22 cellular contexts compared by ENCODE assay signal in the genomic region with DNA sequence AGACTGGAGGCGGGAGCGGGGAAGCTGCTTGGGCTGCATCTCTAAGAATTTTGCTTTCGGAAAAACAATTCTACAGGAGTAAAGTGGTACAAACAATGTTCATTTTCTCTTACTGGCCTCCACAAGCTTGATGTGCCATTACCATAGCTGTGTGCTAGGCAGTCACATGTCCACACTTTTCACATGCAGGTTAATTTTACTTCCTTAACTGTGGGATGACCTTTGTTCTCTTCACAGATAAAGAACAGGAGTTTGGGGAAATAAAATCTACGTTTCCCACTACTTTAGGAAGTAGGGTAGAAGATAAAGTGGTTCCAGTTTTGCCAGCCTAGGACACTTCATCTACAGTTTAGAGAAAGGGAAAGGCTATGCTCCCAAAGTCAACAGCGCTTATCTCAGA.
DNase-seq lines count a peak whose midpoint lies in the region; ATAC-seq, FAIRE-seq and TF ChIP-seq lines count a peak whose summit lies in the region.
"Had no signal": no experiment of that assay in that cellular context is flagged by ENCODE, and none has a peak within 500 bp of the region (broad histone marks: within the 10 kb centered on the region; RNA-seq: fewer than 3 reads in every experiment).

No MANE protein-coding gene starts in this region.

- H3K36me3 ChIP-seq in hepatocyte (replicated peaks; ENCODE audit: insufficient read depth, low read depth) (no peaks in the 10 kb centered on the region), mucosa of descending colon (ENCODE audit: low read depth) (no peaks in the 10 kb centered on the region), small intestine (ENCODE audit: control insufficient read depth in 2 of 2, insufficient read depth in 2 of 2, low read length in 2 of 2) (no peaks in the 10 kb centered on the region)

- H4K20me1 ChIP-seq in hepatocyte (ENCODE audit: insufficient read depth, poor library complexity, severe bottlenecking): no peaks in the 10 kb centered on the region
- H4K20me1 ChIP-seq: BLaER1 treated with 17β-estradiol and CSF1 and Interleukin-3, amounts not matched to agents 10 nM and 100 nM had no signal

- H2AFZ ChIP-seq in hepatocyte: no peak overlapping the region

- H3K27ac ChIP-seq in hepatocyte (no peak overlapping the region), small intestine (ENCODE audit: low read depth in 1 of 2, low read length in 1 of 2) (no peak overlapping the region)
- H3K27ac ChIP-seq: 22Rv1; A549; BLaER1 treated with 17β-estradiol and CSF1 and Interleukin-3, amounts not matched to agents 10 nM and 100 nM; C4-2B had no signal

- intact Hi-C loops in left colon (cut with DNase I, micrococcal nuclease): no loop called here
- intact Hi-C loops in mucosa of descending colon (cut with DNase I, micrococcal nuclease): no loop called here
- intact Hi-C loops in left ventricle myocardium superior (cut with micrococcal nuclease): no loop called here

- H3K27me3 ChIP-seq in hepatocyte (no peaks in the 10 kb centered on the region), small intestine (ENCODE audit: control insufficient read depth in 2 of 2, insufficient read depth in 2 of 2, low read length in 2 of 2) (no peaks in the 10 kb centered on the region)
- H3K27me3 ChIP-seq: BLaER1 treated with 17β-estradiol and CSF1 and Interleukin-3, amounts not matched to agents 10 nM and 100 nM had no signal

- peak; percentile 13 for DNase-seq in hepatocyte (ENCODE audit: low spot score)
- DNase-seq in left colon: no peak
- no peak for DNase-seq in mucosa of descending colon
- peak; percentile 9 for DNase-seq in small intestine
- DNase-seq in activated naive CD4-positive, alpha-beta T cell treated with Interleukin-2 at 50 U/mL for 16 hours: no peak
- no peak for DNase-seq in left ventricle myocardium superior
- DNase-seq in NK-92 treated with Interleukin-12 subunit alpha and Interleukin-12 subunit beta, amount 100 ng/mL, for 24 hours (lab: John Stamatoyannopoulos, UW): no peak
- DNase-seq: AML-193; Caco-2; Calu3; CD4-positive, alpha-beta T cell; CD8-positive, alpha-beta T cell; DMS79 treated with DMSO at 0.1 percent for 48 hours; GF-D8 had no signal

- WGBS in hepatocyte (ENCODE audit: low lambda C conversion rate, missing lambda C conversion rate): 88% methylated on average over 5 of the region's 5 CpGs
- WGBS in small intestine, 3 donors: 76 to 86% (median 79%) methylated on average over 5 of the region's 5 CpGs

- H3K4me3 ChIP-seq in hepatocyte (no peak overlapping the region), mucosa of descending colon (no peak overlapping the region), small intestine (ENCODE audit: low read depth in 1 of 2, low read length in 2 of 2) (no peak overlapping the region)
- H3K4me3 ChIP-seq: A549; BLaER1 treated with 17β-estradiol and CSF1 and Interleukin-3, amounts not matched to agents 10 nM and 100 nM had no signal

- FAIRE-seq in small intestine (lab: Jason Lieb, UNC): no peak
- FAIRE-seq: A549, D721Med, G401.6, GM12891, GM19239 had no signal

- H3K9me3 ChIP-seq in hepatocyte (ENCODE audit: low read depth) (no peaks in the 10 kb centered on the region), mucosa of descending colon (no peaks in the 10 kb centered on the region), small intestine (ENCODE audit: control insufficient read depth, low read depth) (no peaks in the 10 kb centered on the region)
- H3K9me3 ChIP-seq: A549; BLaER1 treated with 17β-estradiol and CSF1 and Interleukin-3, amounts not matched to agents 10 nM and 100 nM; Caco-2 had no signal

- no peaks in the 10 kb centered on the region for H3K9me2 ChIP-seq in hepatocyte (replicated peaks; ENCODE audit: insufficient read depth)

- H3K79me2 ChIP-seq in hepatocyte: no peaks in the 10 kb centered on the region

- H3K4me1 ChIP-seq in hepatocyte (ENCODE audit: insufficient read depth) (no peaks in the 10 kb centered on the region), mucosa of descending colon (ENCODE audit: low read depth) (no peaks in the 10 kb centered on the region), small intestine (ENCODE audit: control insufficient read depth in 2 of 2, insufficient read depth in 1 of 2, low read depth in 1 of 2, low read length in 1 of 2) (no peaks in the 10 kb centered on the region)
- H3K4me1 ChIP-seq: A549, Caco-2 had no signal

- H3K4me2 ChIP-seq in hepatocyte: no peak overlapping the region
- H3K4me2 ChIP-seq: A549; BLaER1 treated with 17β-estradiol and CSF1 and Interleukin-3, amounts not matched to agents 10 nM and 100 nM had no signal

- TF ChIP-seq CTCF in hepatocyte (IDR thresholded peaks at IDR 0.05; ENCODE audit: poor library complexity) (no peak), mucosa of descending colon (IDR thresholded peaks at IDR 0.05) (no peak)

- peak; percentile 85 for ATAC-seq in left colon
- peak; percentile 78 for ATAC-seq in mucosa of descending colon
- no peak for ATAC-seq in left ventricle myocardium superior
- ATAC-seq: A549; CD8-positive, alpha-beta T cell had no signal

Comparison
In these comparisons a context has a peak if more than half of its experiments do, and no peak if none do; other contexts are left out.
1. DNase-seq: peak in hepatocyte (single experiment) and small intestine (single experiment); none in left colon (0 of 2), mucosa of descending colon (0 of 3), activated naive CD4-positive, alpha-beta T cell treated with Interleukin-2 at 50 U/mL for 16 hours (single experiment), left ventricle myocardium superior (single experiment) and NK-92 treated with Interleukin-12 subunit alpha and Interleukin-12 subunit beta, amount 100 ng/mL, for 24 hours (single experiment).